In the genomic region with DNA sequence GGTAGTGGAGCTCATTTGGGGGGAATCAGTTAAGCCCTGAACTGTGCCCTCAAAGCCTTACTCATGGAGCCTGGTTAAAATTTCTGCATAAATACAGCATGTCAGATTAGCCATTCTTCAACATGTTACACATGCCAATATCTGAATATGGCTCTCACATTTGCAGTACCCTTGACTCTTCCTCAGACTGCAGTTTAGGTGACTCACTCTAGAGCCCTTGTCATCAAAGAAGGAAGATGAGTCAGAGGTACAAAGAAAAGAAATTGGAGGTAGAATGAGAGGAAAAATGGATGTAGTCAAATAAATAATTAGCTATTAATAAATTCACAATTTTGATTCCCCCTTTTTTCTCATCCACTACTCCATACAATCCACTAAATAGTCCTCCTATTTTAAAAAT, we compare ENCODE assay signal across 25 cellular contexts. TPM values are rescaled to one million over a fixed set of nuclear protein-coding genes. Genes with fewer than 3 reads are reported as not detected.
DNase-seq lines count a peak whose midpoint lies in the region; TF ChIP-seq lines count a peak whose summit lies in the region.
"Had no signal": no experiment of that assay in that cellular context is flagged by ENCODE, and none has a peak within 500 bp of the region (broad histone marks: within the 10 kb centered on the region; RNA-seq: fewer than 3 reads in every experiment).

No MANE protein-coding gene starts in this region.

- intact Hi-C loops in MCF 10A (cut with micrococcal nuclease) (no loop called here), mammary epithelial cell (cut with micrococcal nuclease) (no loop called here), cardiac septum (cut with DNase I) (no loop called here), PC-9 (cut with micrococcal nuclease; ENCODE audit: unreplicated experiment) (no loop called here), thyroid gland (cut with DNase I) (no loop called here)

- H3K4me1 ChIP-seq in mammary epithelial cell (ENCODE audit: insufficient read depth, low read length) = no peaks in the 10 kb centered on the region
- H3K4me1 ChIP-seq in PC-9 (replicated peaks; ENCODE audit: insufficient read depth) = no peaks in the 10 kb centered on the region
- H3K4me1 ChIP-seq in thyroid gland = no peaks in the 10 kb centered on the region
- H3K4me1 ChIP-seq: BE2C, SJSA1 had no signal

- H3K27me3 Mint-ChIP-seq in MCF 10A (ENCODE audit: insufficient read depth, unreplicated experiment) = peaks cover 31% of the 10 kb centered on the region

- TF ChIP-seq POLR2A in thyroid gland (IDR thresholded peaks at IDR 0.05) = no peak

- no peaks in the 10 kb centered on the region for H3K9me2 ChIP-seq in PC-9 (ENCODE audit: insufficient read depth)

- peaks cover 6% of the 10 kb centered on the region for H3K4me1 Mint-ChIP-seq in MCF 10A (ENCODE audit: insufficient read depth, unreplicated experiment)
- H3K4me1 Mint-ChIP-seq: CD4-positive, CD25-positive, alpha-beta regulatory T cell; GM23338 had no signal

- dilution Hi-C loops in mammary epithelial cell (cut with HindIII; ENCODE audit: low sequenced_read_pairs) = no loop called here

- H3K27ac ChIP-seq in mammary epithelial cell (ENCODE audit: insufficient read depth, low read depth, low read length) = no peak overlapping the region
- H3K27ac ChIP-seq in PC-9 = no peak overlapping the region
- H3K27ac ChIP-seq in thyroid gland = no peak overlapping the region
- H3K27ac ChIP-seq: RWPE1, SJSA1 had no signal

- no peaks in the 10 kb centered on the region for H3K36me3 ChIP-seq in mammary epithelial cell (ENCODE audit: insufficient read depth, low read length)
- no peaks in the 10 kb centered on the region for H3K36me3 ChIP-seq in PC-9 (ENCODE audit: low read depth)
- H3K36me3 ChIP-seq in thyroid gland = no peaks in the 10 kb centered on the region
- H3K36me3 ChIP-seq: BE2C, MG63, SJSA1 had no signal

- no peaks in the 10 kb centered on the region for H3K36me3 Mint-ChIP-seq in MCF 10A (ENCODE audit: insufficient read depth, unreplicated experiment)
- H3K36me3 Mint-ChIP-seq: CD4-positive, CD25-positive, alpha-beta regulatory T cell had no signal

- no peak overlapping the region for H2AFZ ChIP-seq in mammary epithelial cell (ENCODE audit: low read depth, low read length)
- no peak overlapping the region for H2AFZ ChIP-seq in PC-9
- H2AFZ ChIP-seq: GM23338 had no signal

- no peak overlapping the region for H3K27ac Mint-ChIP-seq in MCF 10A (ENCODE audit: low read depth, unreplicated experiment)
- H3K27ac Mint-ChIP-seq: CD4-positive, CD25-positive, alpha-beta regulatory T cell; GM23338 had no signal

- no peaks in the 10 kb centered on the region for H3F3A ChIP-seq in PC-9 (ENCODE audit: insufficient read depth, low read depth)

- H3K27me3 ChIP-seq in mammary epithelial cell (ENCODE audit: insufficient read depth, low read length) = no peaks in the 10 kb centered on the region
- no peaks in the 10 kb centered on the region for H3K27me3 ChIP-seq in PC-9 (ENCODE audit: insufficient read depth, low read depth)
- no peaks in the 10 kb centered on the region for H3K27me3 ChIP-seq in thyroid gland
- H3K27me3 ChIP-seq: BE2C, MG63, SJSA1 had no signal

- no peak overlapping the region for H3K4me3 ChIP-seq in mammary epithelial cell (replicated peaks in 1 of 3; ENCODE audit: insufficient read depth in 1 of 3, low read depth in 2 of 3, low read length in 3 of 3)
- H3K4me3 ChIP-seq in PC-9 = no peak overlapping the region
- no peak overlapping the region for H3K4me3 ChIP-seq in thyroid gland (replicated peaks in 1 of 3)
- H3K4me3 ChIP-seq: GM23338, MG63, SJSA1 had no signal

- H3K9ac ChIP-seq in mammary epithelial cell (ENCODE audit: insufficient read depth, low read length) = no peak overlapping the region

- no peaks in the 10 kb centered on the region for H3K9me3 Mint-ChIP-seq in MCF 10A (ENCODE audit: unreplicated experiment)

- BruUV-seq in MCF 10A (replicated peaks; lab: Mats Ljungman, UMichigan) (no TSS peak), mammary epithelial cell (replicated peaks; lab: Mats Ljungman, UMichigan) (no TSS peak), PC-9 (replicated peaks; lab: Mats Ljungman, UMichigan) (no TSS peak)

- POLR2A ChIA-PET in MCF 10A (lab: Yijun Ruan, JAX) = no interaction called here
- POLR2A ChIA-PET in PC-9 (lab: Charles Lee; ENCODE audit: unreplicated experiment) = no interaction called here

- CTCF ChIA-PET in MCF 10A (lab: Yijun Ruan, JAX) = interaction anchor here (0.6 kb wide), 1 partner anchor 27 kb away, joined by 3 read pairs; no protein-coding TSS in a partner anchor
- CTCF ChIA-PET in mammary epithelial cell (lab: Charles Lee; ENCODE audit: low non-redundant PET) = no interaction called here
- CTCF ChIA-PET in PC-9 (lab: Charles Lee) = no interaction called here

- peaks cover 5% of the 10 kb centered on the region for H3K9me3 ChIP-seq in mammary epithelial cell (replicated peaks; ENCODE audit: insufficient read depth, low read length)
- no peaks in the 10 kb centered on the region for H3K9me3 ChIP-seq in PC-9 (ENCODE audit: insufficient read depth, low read depth)
- H3K9me3 ChIP-seq in thyroid gland = no peaks in the 10 kb centered on the region
- H3K9me3 ChIP-seq: BE2C, MG63, SJSA1 had no signal

- H3K4me3 Mint-ChIP-seq in MCF 10A (ENCODE audit: unreplicated experiment) = no peak overlapping the region
- H3K4me3 Mint-ChIP-seq: CD4-positive, CD25-positive, alpha-beta regulatory T cell; GM23338 had no signal

- no peak overlapping the region for H3K4me2 ChIP-seq in mammary epithelial cell (ENCODE audit: insufficient read depth, low read depth, low read length)
- H3K4me2 ChIP-seq in PC-9 = no peak overlapping the region
- H3K4me2 ChIP-seq: GM23338 had no signal

- H3K79me2 ChIP-seq in mammary epithelial cell (ENCODE audit: insufficient read depth, low read length) = no peaks in the 10 kb centered on the region
- H3K79me2 ChIP-seq in PC-9 (ENCODE audit: low read depth) = no peaks in the 10 kb centered on the region

- H4K20me1 ChIP-seq in mammary epithelial cell (ENCODE audit: insufficient read depth, low read length) = no peaks in the 10 kb centered on the region
- H4K20me1 ChIP-seq in PC-9 (ENCODE audit: insufficient read depth) = no peaks in the 10 kb centered on the region

- no peak for TF ChIP-seq CTCF in MCF 10A (IDR thresholded peaks at IDR 0.05; ENCODE audit: unreplicated experiment)
- no peak for TF ChIP-seq CTCF in mammary epithelial cell (conservative IDR thresholded peaks at IDR 0.05 in 1 of 2, IDR thresholded peaks at IDR 0.05 in 1 of 2; ENCODE audit: extremely low read depth in 1 of 2, insufficient read depth in 1 of 2, low read depth in 1 of 2, low read length in 2 of 2)
- TF ChIP-seq CTCF in PC-9 (conservative IDR thresholded peaks at IDR 0.05) = no peak
- TF ChIP-seq CTCF in thyroid gland (IDR thresholded peaks at IDR 0.05) = no peak

- DNase-seq in MCF 10A (ENCODE audit: unreplicated experiment) (peak; percentile 9), mammary epithelial cell (no peak), M059J (ENCODE audit: low read depth) (peak; percentile 12), SW480 (ENCODE audit: low spot score) (peak; percentile 9), myocyte (ENCODE audit: low read depth) (peak; percentile 16), cardiac septum (ENCODE audit: low spot score) (no peak), PC-9 (no peak), thyroid gland (no peak)
- DNase-seq: 8988T; BE2C; CD4-positive, CD25-positive, alpha-beta regulatory T cell; COR-L47; DMS 273 treated with DMSO at 0.1 percent for 48 hours; DND-41; GDM1; HCEC 1CT; KG1; MG63; NCI-H1694 treated with DMSO at 0.1 percent for 48 hours; NCI-H510A; NCI-H748 treated with DMSO at 0.1 percent for 48 hours; NK-92 treated with Interleukin-12 subunit alpha and Interleukin-12 subunit beta, amount 100 ng/mL, for 24 hours had no signal

- in situ Hi-C loops in mammary epithelial cell (cut with MboI; ENCODE audit: low sequenced_read_pairs in 2 of 2) = no loop called here

RNA-seq across cellular contexts. Expression of a gene that starts 23.6 kb away (rescaled TPM):
- total RNA-seq in MCF 10A (2022) = not detected in 2 replicates
- total RNA-seq in mammary epithelial cell = not detected
- not detected for polyA plus RNA-seq in mammary epithelial cell
- not detected for polyA minus RNA-seq in mammary epithelial cell
- total RNA-seq in M059J (2014; rRNA removed; shearing (Covaris generic)) = not detected in 2 replicates
- total RNA-seq in myocyte = not detected in 2 replicates
- not detected for polyA plus RNA-seq in myocyte (2012)
- not detected for total RNA-seq in cardiac septum
- not detected in 2 replicates for total RNA-seq in PC-9 (2021)
- not detected for total RNA-seq in thyroid gland
- total RNA-seq: CD4-positive, CD25-positive, alpha-beta regulatory T cell; GM23338; SJSA1 had no signal
- polyA plus RNA-seq: CD4-positive, CD25-positive, alpha-beta regulatory T cell; GM23338 had no signal

RNA-seq across cellular contexts. Expression of a gene that starts 47.8 kb away (rescaled TPM):
- total RNA-seq in MCF 10A (2022) (not detected in 2 replicates), mammary epithelial cell (not detected), myocyte (not detected in 2 replicates), cardiac septum (not detected), PC-9 (2021) (not detected in 2 replicates), thyroid gland (not detected)
- not detected for polyA plus RNA-seq in mammary epithelial cell
- polyA minus RNA-seq in mammary epithelial cell = not detected
- total RNA-seq in M059J (2014; rRNA removed; shearing (Covaris generic)) = not detected in 2 replicates
- polyA plus RNA-seq in myocyte (2012) = not detected
- total RNA-seq: CD4-positive, CD25-positive, alpha-beta regulatory T cell; GM23338; SJSA1 had no signal
- polyA plus RNA-seq: CD4-positive, CD25-positive, alpha-beta regulatory T cell; GM23338 had no signal

Comparison
In these comparisons a context has a peak if more than half of its experiments do, and no peak if none do; other contexts are left out.
1. DNase-seq: peak in MCF 10A (single experiment), M059J (single experiment), SW480 (single experiment) and myocyte (single experiment); none in mammary epithelial cell (single experiment), cardiac septum (single experiment), PC-9 (0 of 2) and thyroid gland (0 of 2).